In genomic region chr5:128478386-128479368, GRCh38 we compare ENCODE assay signal across 16 cellular contexts.
"Had no signal": no experiment of that assay in that cellular context is flagged by ENCODE, and none has a peak within 500 bp of the region (broad histone marks: within the 10 kb centered on the region; RNA-seq: fewer than 3 reads in every experiment).

No MANE protein-coding gene starts in this region.

- H3K36me3 ChIP-seq: thyroid gland, uterus had no signal

- FAIRE-seq: islet of Langerhans, small intestine had no signal

- H3K9me3 ChIP-seq: mucosa of descending colon, thyroid gland, uterus had no signal

- H3K4me1 ChIP-seq: foreskin keratinocyte, thyroid gland, uterus had no signal

- H3K4me3 ChIP-seq: coronary artery, mucosa of descending colon, thyroid gland, uterus had no signal

- DNase-seq: effector CD4-positive, alpha-beta T cell; endodermal cell; erythroblast; foreskin keratinocyte; hippocampal formation; mucosa of descending colon; naive thymus-derived CD8-positive, alpha-beta T cell; posterior cingulate gyrus; small intestine; stimulated activated CD4-positive, alpha-beta T cell treated with anti-CD3 and anti-CD28 coated beads, Interleukin-12 subunit alpha, Interleukin-12 subunit beta, amount 100 ng/mL, for 4 hours; stimulated activated CD4-positive, alpha-beta T cell treated with anti-CD3 and anti-CD28 coated beads, Interleukin-2, amount 100 ng/mL, for 48 hours; stimulated activated naive CD4-positive, alpha-beta T cell treated with Interleukin-2 at 50 U/mL for 16 hours; thyroid gland; uterus had no signal

- H3K27me3 ChIP-seq: foreskin keratinocyte, thyroid gland, uterus had no signal

- ATAC-seq: foreskin keratinocyte; mucosa of descending colon; naive thymus-derived CD8-positive, alpha-beta T cell had no signal

- H3K27ac ChIP-seq: coronary artery, foreskin keratinocyte, thyroid gland, uterus had no signal
